2 cellular contexts compared by ENCODE assay signal in the genomic region with DNA sequence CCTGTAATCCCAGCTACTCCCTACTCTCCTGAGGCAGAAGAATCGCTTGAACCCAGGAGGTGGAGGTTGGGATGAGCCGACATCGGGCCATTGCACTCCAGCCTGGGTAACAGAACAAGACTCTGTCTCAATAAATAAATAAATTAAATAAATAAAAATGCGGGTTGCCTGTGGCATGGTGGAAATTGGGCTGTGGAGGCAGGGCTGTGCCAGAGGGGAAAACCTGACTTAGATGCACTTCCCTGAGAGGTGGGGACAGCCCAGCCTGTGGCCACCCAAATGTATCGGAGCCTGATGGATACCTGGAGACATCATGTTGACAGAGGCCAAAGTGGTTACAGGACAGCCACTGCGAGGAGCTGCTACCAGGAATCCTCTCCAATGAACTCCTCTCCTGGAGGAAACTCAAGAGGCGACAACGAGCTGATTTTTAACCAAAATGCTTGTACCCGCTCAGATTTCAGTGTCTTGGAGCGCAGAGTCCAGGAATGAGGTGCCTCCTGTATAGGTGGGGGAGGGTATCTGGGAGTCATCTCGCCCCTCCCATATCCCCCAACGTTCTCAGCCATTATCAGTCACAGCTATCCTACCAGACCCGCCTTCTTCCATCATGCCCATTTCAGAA.
TF ChIP-seq lines count a peak whose summit lies in the region.

No MANE protein-coding gene starts in this region.

TF ChIP-seq in HepG2, 621 proteins besides CTCF, POLR2A, EP300 and RAD21 (continues in another document):
- TF ChIP-seq, protein P1, sequence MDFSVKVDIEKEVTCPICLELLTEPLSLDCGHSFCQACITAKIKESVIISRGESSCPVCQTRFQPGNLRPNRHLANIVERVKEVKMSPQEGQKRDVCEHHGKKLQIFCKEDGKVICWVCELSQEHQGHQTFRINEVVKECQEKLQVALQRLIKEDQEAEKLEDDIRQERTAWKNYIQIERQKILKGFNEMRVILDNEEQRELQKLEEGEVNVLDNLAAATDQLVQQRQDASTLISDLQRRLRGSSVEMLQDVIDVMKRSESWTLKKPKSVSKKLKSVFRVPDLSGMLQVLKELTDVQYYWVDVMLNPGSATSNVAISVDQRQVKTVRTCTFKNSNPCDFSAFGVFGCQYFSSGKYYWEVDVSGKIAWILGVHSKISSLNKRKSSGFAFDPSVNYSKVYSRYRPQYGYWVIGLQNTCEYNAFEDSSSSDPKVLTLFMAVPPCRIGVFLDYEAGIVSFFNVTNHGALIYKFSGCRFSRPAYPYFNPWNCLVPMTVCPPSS (IDR thresholded peaks at IDR 0.05) = no peak
- TF ChIP-seq AKAP8 (CRISPR knock-in tag; IDR thresholded peaks at IDR 0.05) (no peak), SRSF9 (IDR thresholded peaks at IDR 0.05; ENCODE audit: borderline replicate concordance, insufficient read depth, low read depth, low read length, poor library complexity, severe bottlenecking) (no peak), ZNF709 (CRISPR knock-in tag; IDR thresholded peaks at IDR 0.05) (no peak), PREB (CRISPR knock-in tag; IDR thresholded peaks at IDR 0.05) (no peak), SSRP1 (CRISPR knock-in tag; IDR thresholded peaks at IDR 0.05) (0 out of 2 replicates have a peak, but pooled peaks have one; percentile 6), AGO2 (optimal IDR thresholded peaks at IDR 0.05; ENCODE audit: low read depth, low read length) (peak; percentile 64), GABPA (IDR thresholded peaks at IDR 0.05; ENCODE audit: low read depth, low read length) (no peak), GABPA (CRISPR knock-in tag; IDR thresholded peaks at IDR 0.05; ENCODE audit: low read depth) (no peak), ZFP36 (IDR thresholded peaks at IDR 0.05; ENCODE audit: borderline replicate concordance, low read depth, low read length, partially characterized antibody) (no peak), SNAI1 (CRISPR knock-in tag; IDR thresholded peaks at IDR 0.05; ENCODE audit: borderline replicate concordance) (no peak)
- TF ChIP-seq, protein P2, sequence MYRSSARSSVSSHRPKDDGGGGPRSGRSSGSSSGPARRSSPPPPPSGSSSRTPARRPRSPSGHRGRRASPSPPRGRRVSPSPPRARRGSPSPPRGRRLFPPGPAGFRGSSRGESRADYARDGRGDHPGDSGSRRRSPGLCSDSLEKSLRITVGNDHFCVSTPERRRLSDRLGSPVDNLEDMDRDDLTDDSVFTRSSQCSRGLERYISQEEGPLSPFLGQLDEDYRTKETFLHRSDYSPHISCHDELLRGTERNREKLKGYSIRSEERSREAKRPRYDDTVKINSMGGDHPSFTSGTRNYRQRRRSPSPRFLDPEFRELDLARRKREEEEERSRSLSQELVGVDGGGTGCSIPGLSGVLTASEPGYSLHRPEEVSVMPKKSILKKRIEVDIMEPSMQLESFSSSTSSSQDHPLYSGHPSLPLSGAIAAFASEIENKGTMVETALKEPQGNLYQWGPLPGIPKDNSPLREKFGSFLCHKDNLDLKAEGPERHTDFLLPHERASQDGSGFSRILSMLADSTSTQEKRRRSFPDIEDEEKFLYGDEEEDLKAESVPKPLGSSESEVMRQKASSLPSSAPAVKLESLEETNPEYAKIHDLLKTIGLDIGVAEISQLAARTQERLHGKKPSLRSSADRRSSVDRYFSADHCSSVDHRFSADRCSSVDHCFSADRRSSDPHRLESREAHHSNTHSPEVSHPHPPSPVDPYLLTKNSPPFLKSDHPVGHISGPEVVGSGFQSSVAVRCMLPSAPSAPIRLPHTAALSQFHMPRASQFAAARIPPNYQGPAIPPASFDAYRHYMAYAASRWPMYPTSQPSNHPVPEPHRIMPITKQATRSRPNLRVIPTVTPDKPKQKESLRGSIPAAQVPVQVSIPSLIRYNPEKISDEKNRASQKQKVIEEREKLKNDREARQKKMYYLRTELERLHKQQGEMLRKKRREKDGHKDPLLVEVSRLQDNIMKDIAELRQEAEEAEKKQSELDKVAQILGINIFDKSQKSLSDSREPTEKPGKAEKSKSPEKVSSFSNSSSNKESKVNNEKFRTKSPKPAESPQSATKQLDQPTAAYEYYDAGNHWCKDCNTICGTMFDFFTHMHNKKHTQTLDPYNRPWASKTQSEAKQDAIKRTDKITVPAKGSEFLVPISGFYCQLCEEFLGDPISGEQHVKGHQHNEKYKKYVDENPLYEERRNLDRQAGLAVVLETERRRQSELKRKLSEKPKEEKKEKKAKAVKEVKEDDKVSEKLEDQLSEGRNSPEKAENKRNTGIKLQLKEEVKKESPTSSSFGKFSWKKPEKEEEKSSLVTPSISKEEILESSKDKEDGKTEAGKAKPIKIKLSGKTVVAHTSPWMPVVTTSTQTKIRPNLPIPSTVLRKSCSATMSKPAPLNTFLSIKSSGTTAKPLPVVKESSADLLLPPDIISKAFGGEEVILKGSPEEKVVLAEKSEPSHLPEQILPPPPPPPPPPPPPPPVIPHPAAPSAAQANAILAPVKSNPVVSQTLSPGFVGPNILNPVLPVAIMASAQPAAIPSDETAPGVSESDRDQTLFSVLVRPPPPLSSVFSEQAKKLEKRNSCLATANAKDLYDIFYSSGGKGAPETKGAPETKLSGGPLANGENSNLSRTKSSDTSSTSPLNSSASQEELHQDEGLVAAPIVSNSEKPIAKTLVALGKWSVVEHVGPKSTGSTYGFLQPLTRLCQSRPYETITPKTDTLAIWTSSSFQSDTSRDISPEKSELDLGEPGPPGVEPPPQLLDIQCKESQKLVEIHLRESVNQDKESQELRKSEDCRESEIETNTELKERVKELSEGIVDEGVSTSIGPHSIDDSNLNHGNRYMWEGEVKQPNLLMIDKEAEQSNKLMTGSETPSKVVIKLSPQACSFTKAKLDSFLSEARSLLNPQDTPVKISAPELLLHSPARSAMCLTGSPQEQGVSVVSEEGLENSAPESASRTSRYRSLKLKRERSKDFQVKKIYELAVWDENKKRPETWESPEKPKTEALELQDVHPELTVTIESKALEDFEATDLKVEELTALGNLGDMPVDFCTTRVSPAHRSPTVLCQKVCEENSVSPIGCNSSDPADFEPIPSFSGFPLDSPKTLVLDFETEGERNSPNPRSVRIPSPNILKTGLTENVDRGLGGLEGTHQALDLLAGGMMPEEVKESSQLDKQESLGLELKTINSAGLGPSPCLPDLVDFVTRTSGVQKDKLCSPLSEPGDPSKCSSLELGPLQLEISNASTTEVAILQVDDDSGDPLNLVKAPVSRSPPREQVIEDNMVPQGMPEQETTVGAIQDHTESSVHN (CRISPR knock-in tag; IDR thresholded peaks at IDR 0.05) = no peak

TF ChIP-seq in K562, 482 proteins besides CTCF, POLR2A, EP300 and RAD21 (continues in another document):
- TF ChIP-seq RBM15 (IDR thresholded peaks at IDR 0.05; ENCODE audit: insufficient read depth, low read length) (no peak), ZNF644 (tag; IDR thresholded peaks at IDR 0.05; ENCODE audit: low read depth) (no peak), ARID4B (CRISPR knock-in tag; IDR thresholded peaks at IDR 0.05) (no peak), MYNN (IDR thresholded peaks at IDR 0.05) (peak; percentile 14), MYNN (CRISPR knock-in tag; IDR thresholded peaks at IDR 0.05) (no peak), CBX8 (IDR thresholded peaks at IDR 0.05; ENCODE audit: borderline replicate concordance, extremely low read depth, low read depth, low read length, poor library complexity, severe bottlenecking) (no peak), KDM1A (IDR thresholded peaks at IDR 0.05) (no peak), MAZ (CRISPR knock-in tag; conservative IDR thresholded peaks at IDR 0.05 in 1 of 2, IDR thresholded peaks at IDR 0.05 in 1 of 2) (0 out of 4 replicates have a peak, but pooled peaks of 1 of the 2 experiments have one; percentile 24), ZNF3 (CRISPR knock-in tag; IDR thresholded peaks at IDR 0.05) (no peak), NBN (IDR thresholded peaks at IDR 0.05; ENCODE audit: low read depth) (no peak), ZNF707 (CRISPR knock-in tag; conservative IDR thresholded peaks at IDR 0.05) (no peak), TCF15 (CRISPR knock-in tag; IDR thresholded peaks at IDR 0.05) (no peak), ETV5 (CRISPR knock-in tag; IDR thresholded peaks at IDR 0.05; ENCODE audit: low read depth) (no peak), TCF7 (IDR thresholded peaks at IDR 0.05; ENCODE audit: borderline replicate concordance) (no peak), THRAP3 (IDR thresholded peaks at IDR 0.05; ENCODE audit: borderline replicate concordance) (no peak), ZNF561 (CRISPR knock-in tag; conservative IDR thresholded peaks at IDR 0.05) (no peak), ILF3 (IDR thresholded peaks at IDR 0.05; ENCODE audit: borderline replicate concordance) (no peak), ERF (CRISPR knock-in tag; IDR thresholded peaks at IDR 0.05) (0 out of 2 replicates have a peak, but pooled peaks have one; percentile 45), POLR2AphosphoS2 (IDR thresholded peaks at IDR 0.05; ENCODE audit: low read length) (peak; percentile 74; the same call in 1 of the 2 replicates), TFAM (CRISPR knock-in tag; conservative IDR thresholded peaks at IDR 0.05) (no peak), ZBED1 (IDR thresholded peaks at IDR 0.05) (0 out of 2 replicates have a peak, but pooled peaks have one; percentile 35), YBX1 (IDR thresholded peaks at IDR 0.05) (no peak), SIN3A (IDR thresholded peaks at IDR 0.05; ENCODE audit: borderline replicate concordance in 2 of 2, control insufficient read depth in 1 of 2, low read depth in 2 of 2, low read length in 2 of 2) (no peak), GABPA (tag; conservative IDR thresholded peaks at IDR 0.05; ENCODE audit: low read depth) (no peak), TAL1 (IDR thresholded peaks at IDR 0.05) (no peak), EWSR1 (IDR thresholded peaks at IDR 0.05; ENCODE audit: borderline replicate concordance, low read depth, partially characterized antibody) (no peak), ZEB2 (IDR thresholded peaks at IDR 0.05) (no peak), FOXK1 (CRISPR knock-in tag; IDR thresholded peaks at IDR 0.05; ENCODE audit: borderline replicate concordance) (no peak), RBFOX2 (IDR thresholded peaks at IDR 0.05; ENCODE audit: low read depth, low read length) (no peak), CSDE1 (IDR thresholded peaks at IDR 0.05) (no peak)
- TF ChIP-seq, protein P3, sequence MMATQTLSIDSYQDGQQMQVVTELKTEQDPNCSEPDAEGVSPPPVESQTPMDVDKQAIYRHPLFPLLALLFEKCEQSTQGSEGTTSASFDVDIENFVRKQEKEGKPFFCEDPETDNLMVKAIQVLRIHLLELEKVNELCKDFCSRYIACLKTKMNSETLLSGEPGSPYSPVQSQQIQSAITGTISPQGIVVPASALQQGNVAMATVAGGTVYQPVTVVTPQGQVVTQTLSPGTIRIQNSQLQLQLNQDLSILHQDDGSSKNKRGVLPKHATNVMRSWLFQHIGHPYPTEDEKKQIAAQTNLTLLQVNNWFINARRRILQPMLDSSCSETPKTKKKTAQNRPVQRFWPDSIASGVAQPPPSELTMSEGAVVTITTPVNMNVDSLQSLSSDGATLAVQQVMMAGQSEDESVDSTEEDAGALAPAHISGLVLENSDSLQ (IDR thresholded peaks at IDR 0.05) = no peak
- TF ChIP-seq, protein P4, sequence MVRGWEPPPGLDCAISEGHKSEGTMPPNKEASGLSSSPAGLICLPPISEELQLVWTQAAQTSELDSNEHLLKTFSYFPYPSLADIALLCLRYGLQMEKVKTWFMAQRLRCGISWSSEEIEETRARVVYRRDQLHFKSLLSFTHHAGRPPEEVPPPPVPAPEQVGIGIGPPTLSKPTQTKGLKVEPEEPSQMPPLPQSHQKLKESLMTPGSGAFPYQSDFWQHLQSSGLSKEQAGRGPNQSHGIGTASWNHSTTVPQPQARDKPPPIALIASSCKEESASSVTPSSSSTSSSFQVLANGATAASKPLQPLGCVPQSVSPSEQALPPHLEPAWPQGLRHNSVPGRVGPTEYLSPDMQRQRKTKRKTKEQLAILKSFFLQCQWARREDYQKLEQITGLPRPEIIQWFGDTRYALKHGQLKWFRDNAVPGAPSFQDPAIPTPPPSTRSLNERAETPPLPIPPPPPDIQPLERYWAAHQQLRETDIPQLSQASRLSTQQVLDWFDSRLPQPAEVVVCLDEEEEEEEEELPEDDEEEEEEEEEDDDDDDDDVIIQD (CRISPR knock-in tag; IDR thresholded peaks at IDR 0.05) = no peak
- TF ChIP-seq, protein P5, sequence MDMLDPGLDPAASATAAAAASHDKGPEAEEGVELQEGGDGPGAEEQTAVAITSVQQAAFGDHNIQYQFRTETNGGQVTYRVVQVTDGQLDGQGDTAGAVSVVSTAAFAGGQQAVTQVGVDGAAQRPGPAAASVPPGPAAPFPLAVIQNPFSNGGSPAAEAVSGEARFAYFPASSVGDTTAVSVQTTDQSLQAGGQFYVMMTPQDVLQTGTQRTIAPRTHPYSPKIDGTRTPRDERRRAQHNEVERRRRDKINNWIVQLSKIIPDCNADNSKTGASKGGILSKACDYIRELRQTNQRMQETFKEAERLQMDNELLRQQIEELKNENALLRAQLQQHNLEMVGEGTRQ (CRISPR knock-in tag; IDR thresholded peaks at IDR 0.05) = no peak
